In the genomic region with DNA sequence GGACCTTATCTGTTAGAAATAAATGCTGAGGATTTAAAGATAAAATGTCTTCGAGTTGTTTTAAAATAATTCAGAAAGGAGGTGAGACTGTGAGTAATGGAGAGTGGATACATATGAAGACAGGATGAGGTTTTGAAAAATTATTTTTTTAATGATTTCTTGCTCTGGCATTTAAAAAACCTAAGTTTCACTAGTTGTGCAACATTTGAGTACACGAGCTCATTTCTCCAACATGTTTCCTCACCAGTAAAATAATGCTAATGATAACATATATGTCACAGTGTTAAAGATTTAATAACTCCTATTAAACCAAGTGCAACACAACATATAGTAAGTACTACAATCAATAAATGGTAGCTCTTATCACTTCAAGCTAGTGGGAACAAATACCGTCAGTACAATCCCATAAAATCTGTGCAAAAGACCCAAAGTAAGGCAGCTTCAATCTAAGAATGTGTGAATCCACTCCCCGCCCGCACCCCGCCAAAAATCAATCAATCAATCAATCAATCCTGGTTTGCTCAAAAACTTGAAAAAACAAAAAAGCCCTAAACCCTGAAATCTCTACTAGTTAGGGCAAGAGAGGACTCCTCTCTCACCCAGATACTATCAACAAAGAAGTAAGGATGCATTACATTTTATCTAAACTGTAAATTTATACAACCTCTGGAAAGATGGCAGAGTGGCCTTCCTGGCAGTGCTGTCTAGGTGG, we compare ENCODE assay signal across 8 cellular contexts. TPM values are rescaled to one million over a fixed set of nuclear protein-coding genes. Genes with fewer than 3 reads are reported as not detected.
A peak's percentile ranks its signal among the peaks of the same experiment; 100 is the strongest.
DNase-seq lines count a peak whose midpoint lies in the region; ATAC-seq and TF ChIP-seq lines count a peak whose summit lies in the region.

No MANE protein-coding gene starts in this region.

- H3K4me3 ChIP-seq in AG09309 (ENCODE audit: control insufficient read depth, low read depth, low read length) = peak overlapping the region; percentile 92
- H3K4me3 ChIP-seq in HUES6 (ENCODE audit: low read depth, low read length) = peak overlapping the region; percentile 99
- peak overlapping the region; percentile 92 to 94 for H3K4me3 ChIP-seq in muscle layer of colon (ENCODE audit: low read depth in 1 of 2, low read length in 2 of 2)

- DNase-seq in AG09309 (ENCODE audit: low read depth) (no peak), cerebellum (ENCODE audit: low spot score) (peak; percentile 5), GM10266 (ENCODE audit: extremely low spot score) (no peak), NCI-H69 (lab: John Stamatoyannopoulos, UW) (no peak)

- H3K27me3 ChIP-seq in HUES6 (ENCODE audit: control insufficient read depth, insufficient read depth, low read length) = no peaks in the 10 kb centered on the region
- no peaks in the 10 kb centered on the region for H3K27me3 ChIP-seq in muscle layer of colon (ENCODE audit: control insufficient read depth in 1 of 2, insufficient read depth in 2 of 2, low read length in 2 of 2)

- no peaks in the 10 kb centered on the region for H3K9me3 ChIP-seq in HUES6 (ENCODE audit: control insufficient read depth, insufficient read depth, low read depth, low read length)
- no peaks in the 10 kb centered on the region for H3K9me3 ChIP-seq in muscle layer of colon (ENCODE audit: low read length)

- no peak overlapping the region for H3K27ac ChIP-seq in HUES6 (ENCODE audit: low read depth, low read length)
- no peak overlapping the region for H3K27ac ChIP-seq in muscle layer of colon (ENCODE audit: low read depth, low read length)

- no peak for ATAC-seq in GM21737 (IDR thresholded peaks at IDR 0.05; ENCODE audit: unreplicated experiment)
- ATAC-seq in HG02840 (IDR thresholded peaks at IDR 0.05; ENCODE audit: low FRiP score, unreplicated experiment) = no peak

- peak overlapping the region; percentile 93 for H3K9ac ChIP-seq in HUES6 (ENCODE audit: low read length)
- H3K9ac ChIP-seq in muscle layer of colon (ENCODE audit: low read length) = peak overlapping the region; percentile 89

- H3K4me1 ChIP-seq in HUES6 (ENCODE audit: control insufficient read depth, insufficient read depth, low read length) = peaks cover 6% of the 10 kb centered on the region; the same call in 1 of the 2 replicates
- peaks cover 19% of the 10 kb centered on the region for H3K4me1 ChIP-seq in muscle layer of colon (ENCODE audit: insufficient read depth, low read length)

- H3K36me3 ChIP-seq in HUES6 (ENCODE audit: control insufficient read depth, insufficient read depth, low read length) = peaks cover 26% of the 10 kb centered on the region
- peaks cover 14% of the 10 kb centered on the region for H3K36me3 ChIP-seq in muscle layer of colon (ENCODE audit: insufficient read depth, low read length)

- TF ChIP-seq CTCF in AG09309 (IDR thresholded peaks at IDR 0.05; ENCODE audit: control insufficient read depth, insufficient read depth, low read depth, low read length, missing control alignments) = no peak
- no peak for TF ChIP-seq CTCF in GM10266 (IDR thresholded peaks at IDR 0.05; ENCODE audit: control insufficient read depth, insufficient read depth, low read depth, missing control alignments)

RNA-seq across cellular contexts. Expression of a gene that starts 1.3 kb away (rescaled TPM):
- total RNA-seq in cerebellum = 20.5 TPM

RNA-seq across cellular contexts. Expression of a gene that starts 2.7 kb away (rescaled TPM):
- total RNA-seq in cerebellum = 26.5 TPM
